1 cellular context compared by ENCODE assay signal in genomic region chr1:199336745-199337640, GRCh38.
TF ChIP-seq lines count a peak whose summit lies in the region.

No MANE protein-coding gene starts in this region.

TF ChIP-seq in IMR-90, 13 proteins besides CTCF, POLR2A, EP300 and RAD21 (continued from another document):
- TF ChIP-seq USF2 (IDR thresholded peaks at IDR 0.05; ENCODE audit: low read depth, low read length) (no peak), BHLHE40 (IDR thresholded peaks at IDR 0.05; ENCODE audit: low read depth, low read length) (no peak), FOS (IDR thresholded peaks at IDR 0.05; ENCODE audit: low read depth, low read length) (no peak), ELK1 (IDR thresholded peaks at IDR 0.05; ENCODE audit: borderline replicate concordance, low read depth, low read length) (no peak), CHD1 (IDR thresholded peaks at IDR 0.05; ENCODE audit: low read depth, low read length) (no peak), SMC3 (IDR thresholded peaks at IDR 0.05; ENCODE audit: low read depth, low read length) (no peak), MAZ (IDR thresholded peaks at IDR 0.05; ENCODE audit: borderline replicate concordance, low read depth, low read length) (no peak), NFE2L2 (IDR thresholded peaks at IDR 0.05; ENCODE audit: low read depth, low read length) (no peak), RFX5 (IDR thresholded peaks at IDR 0.05; ENCODE audit: low read depth, low read length) (no peak), MXI1 (IDR thresholded peaks at IDR 0.05; ENCODE audit: borderline replicate concordance, low read depth, low read length) (no peak)
